ENCODE assay signal across 16 cellular contexts in the genomic region with DNA sequence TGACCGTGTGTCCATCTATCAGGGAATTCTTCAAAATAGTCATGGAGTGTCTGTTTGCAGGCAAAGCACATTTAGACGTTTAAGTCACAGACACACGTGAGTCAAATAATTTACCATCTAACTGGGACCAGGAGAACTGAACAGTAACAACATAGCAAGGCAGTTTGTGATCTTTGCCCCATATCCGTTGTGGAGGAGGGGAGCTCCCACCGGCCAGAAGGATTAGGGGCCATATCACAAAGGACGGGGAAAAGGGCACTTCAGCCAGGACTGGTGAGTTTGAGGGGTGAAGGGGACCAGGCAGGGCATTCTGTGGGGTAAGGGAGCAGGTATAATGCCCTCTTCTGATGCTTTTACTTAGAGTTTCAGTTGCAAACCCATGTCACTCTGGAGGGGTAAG.
"Had no signal": no experiment of that assay in that cellular context is flagged by ENCODE, and none has a peak within 500 bp of the region (broad histone marks: within the 10 kb centered on the region; RNA-seq: fewer than 3 reads in every experiment).

No MANE protein-coding gene starts in this region.

- H3K27ac ChIP-seq: prostate gland, right atrium auricular region, tibial artery had no signal

- H3K27me3 ChIP-seq: right atrium auricular region, tibial artery had no signal

- DNase-seq: activated CD4-positive, alpha-beta T cell treated with anti-CD3 and anti-CD28 coated beads, Interleukin-2, amount 10 ng/mL, durations not matched to agents 7 days and 5 days; activated CD8-positive, alpha-beta T cell treated with anti-CD3 and anti-CD28 coated beads, Interleukin-2, amount 10 ng/mL, durations not matched to agents 7 days and 5 days; activated gamma-delta T cell; activated naive CD4-positive, alpha-beta T cell treated with anti-CD3 and anti-CD28 coated beads, Interleukin-2, amount 50 U/mL, for 16 hours; activated naive CD8-positive, alpha-beta T cell treated with anti-CD3 and anti-CD28 coated beads, Interleukin-2, amount 50 U/mL, for 24 hours; central memory CD4-positive, alpha-beta T cell; effector memory CD8-positive, alpha-beta T cell; foreskin melanocyte; naive B cell; stimulated activated CD4-positive, alpha-beta T cell treated with anti-CD3 and anti-CD28 coated beads, Interleukin-12 subunit alpha, Interleukin-12 subunit beta, amount 100 ng/mL, for 4 hours; tibial artery had no signal

- FAIRE-seq: endothelial cell of umbilical vein had no signal

- H3K36me3 ChIP-seq: prostate gland, right atrium auricular region, tibial artery had no signal

- ATAC-seq: activated CD4-positive, CD25-positive, alpha-beta regulatory T cell treated with anti-CD3 and anti-CD28 coated beads, Interleukin-2, amount 50 U/mL, for 24 hours; activated CD8-positive, alpha-beta T cell treated with anti-CD3 and anti-CD28 coated beads, Interleukin-2, amount 10 ng/mL, durations not matched to agents 7 days and 5 days; effector memory CD8-positive, alpha-beta T cell; esophagus mucosa had no signal

- H3K4me3 ChIP-seq: prostate gland, right atrium auricular region, tibial artery had no signal

- H3K9me3 ChIP-seq: prostate gland, right atrium auricular region, tibial artery had no signal
